In genomic region chr5:133412661-133413060, GRCh38 we compare ENCODE assay signal across 20 cellular contexts.
"Had no signal": no experiment of that assay in that cellular context is flagged by ENCODE, and none has a peak within 500 bp of the region (broad histone marks: within the 10 kb centered on the region; RNA-seq: fewer than 3 reads in every experiment).

No MANE protein-coding gene starts in this region.

- H3K27me3 ChIP-seq: SJCRH30 had no signal

- H3K4me3 ChIP-seq: SJCRH30 had no signal

- H3K9me3 ChIP-seq: SJCRH30 had no signal

- H3K4me1 ChIP-seq: SJCRH30 had no signal

- ATAC-seq: Panc1, Right ventricle myocardium inferior, SK-N-SH treated with all-trans-retinoic acid at 6 μM for 48 hours had no signal

- H3K27ac ChIP-seq: HL-60, RWPE1, SJCRH30 had no signal

- DNase-seq: KBM-7, NCI-H1092 treated with DMSO at 0.1 percent for 48 hours, NCI-H1436, NCI-H187, NCI-H2029, NCI-H2081 treated with DMSO at 0.1 percent for 48 hours, NCI-H2171, NCI-H226, NCI-H446, NCI-H510A, NCI-H524 treated with DMSO at 0.1 percent for 48 hours, NCI-H69, NCI-H774, SHP77 treated with DMSO at 0.1 percent for 48 hours, SJCRH30 had no signal

- H3K36me3 ChIP-seq: SJCRH30 had no signal
